Comparison of ENCODE assay signal across 1 cellular context in genomic region chr20:25685276-25686080, GRCh38.
TF ChIP-seq lines count a peak whose summit lies in the region.

No MANE protein-coding gene starts in this region.

TF ChIP-seq in K562, 482 proteins besides CTCF, POLR2A, EP300 and RAD21 (continued from another document):
- TF ChIP-seq ZNF609 (CRISPR knock-in tag; IDR thresholded peaks at IDR 0.05; ENCODE audit: borderline replicate concordance) (no peak), TCF7L2 (IDR thresholded peaks at IDR 0.05; ENCODE audit: low read depth, low read length) (no peak), THAP7 (CRISPR knock-in tag; IDR thresholded peaks at IDR 0.05) (no peak), RFX7 (CRISPR knock-in tag; IDR thresholded peaks at IDR 0.05) (no peak), ARID4B (CRISPR knock-in tag; IDR thresholded peaks at IDR 0.05) (no peak), IRF9 (tag; IDR thresholded peaks at IDR 0.05) (no peak), ZBTB34 (CRISPR knock-in tag; IDR thresholded peaks at IDR 0.05) (no peak), NFXL1 (CRISPR knock-in tag; IDR thresholded peaks at IDR 0.05) (no peak), RBBP5 (IDR thresholded peaks at IDR 0.05; ENCODE audit: borderline replicate concordance, insufficient read depth, low read length, poor library complexity, severe bottlenecking) (no peak)
TF ChIP-seq in K562: peak in this region for 0.
